In the genomic region with DNA sequence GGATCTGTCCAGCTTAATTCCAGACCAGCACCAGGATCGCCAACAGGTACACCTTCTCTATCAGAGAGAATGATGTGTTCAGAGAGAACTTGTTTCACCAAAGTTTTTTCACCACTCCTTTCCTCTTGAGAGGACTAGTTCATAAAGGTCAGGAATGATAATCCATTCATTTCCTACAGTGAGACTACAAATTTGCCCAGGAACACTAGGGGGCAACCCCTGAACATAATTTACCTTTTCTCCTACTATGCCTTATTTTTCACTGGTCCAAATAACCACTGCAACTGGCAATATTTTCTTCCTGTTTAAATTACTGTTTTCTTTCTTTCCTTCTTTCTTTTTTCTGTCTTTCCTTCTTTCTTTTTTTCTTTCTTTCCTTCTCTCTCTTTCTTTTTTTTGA, we compare ENCODE assay signal across 9 cellular contexts. TPM values are rescaled to one million over a fixed set of nuclear protein-coding genes. Genes with fewer than 3 reads are reported as not detected.
DNase-seq lines count a peak whose midpoint lies in the region; ATAC-seq and TF ChIP-seq lines count a peak whose summit lies in the region.
"Had no signal": no experiment of that assay in that cellular context is flagged by ENCODE, and none has a peak within 500 bp of the region (broad histone marks: within the 10 kb centered on the region; RNA-seq: fewer than 3 reads in every experiment).

No MANE protein-coding gene starts in this region.

- H3K27ac ChIP-seq in HCT116 (ENCODE audit: low read depth, low read length) (no peak overlapping the region), ascending aorta (no peak overlapping the region), right lobe of liver (no peak overlapping the region)

- DNase-seq in Caki2 (ENCODE audit: low read depth) (peak; percentile 23), HCT116 (ENCODE audit: low read depth, low spot score) (no peak), ascending aorta (ENCODE audit: low spot score in 2 of 2) (no peak), right lobe of liver (no peak), iPS-NIHi11 (ENCODE audit: low spot score) (no peak)
- DNase-seq in activated CD8-positive, alpha-beta memory T cell treated with anti-CD3 and anti-CD28 coated beads for 24 hours: no peak
- DNase-seq: NCI-H2029 had no signal

- no peak overlapping the region for H3K4me2 ChIP-seq in HCT116 (ENCODE audit: low read length)

- no peaks in the 10 kb centered on the region for H3K79me2 ChIP-seq in HCT116 (ENCODE audit: insufficient read depth, low read length)

- WGBS in right lobe of liver (ENCODE audit: insufficient coverage, low coverage, low lambda C conversion rate, missing lambda C conversion rate): 100% methylated on average over 1 of the region's 1 CpG

- BruUV-seq in HCT116 (replicated peaks; lab: Mats Ljungman, UMichigan): no TSS peak

- H3K36me3 ChIP-seq in HCT116 (ENCODE audit: control insufficient read depth in 1 of 2, insufficient read depth in 2 of 2, low read length in 2 of 2) (no peaks in the 10 kb centered on the region), ascending aorta (no peaks in the 10 kb centered on the region), right lobe of liver (no peaks in the 10 kb centered on the region)

- POLR2A ChIA-PET in HCT116 (lab: Charles Lee): no interaction called here

- CTCF ChIA-PET in HCT116 (lab: Charles Lee): interaction anchor here (1.2 to 2.1 kb wide), 9 partner anchors 8 to 65 kb away, joined by 4 to 27 read pairs (median 15); no protein-coding TSS in a partner anchor

- TF ChIP-seq CTCF in HCT116 (IDR thresholded peaks at IDR 0.05 in 2 of 3, conservative IDR thresholded peaks at IDR 0.05 in 1 of 3; ENCODE audit: borderline replicate concordance in 1 of 3, insufficient read depth in 1 of 3, low read depth in 2 of 3, low read length in 2 of 3): peak; percentile 50 to 60 (median 57); a peak in 5 of 6 replicates
- peak; percentile 33 to 51 (median 46) for TF ChIP-seq CTCF in ascending aorta (IDR thresholded peaks at IDR 0.05)
- TF ChIP-seq CTCF in right lobe of liver (IDR thresholded peaks at IDR 0.05): peak; percentile 17 to 40 (median 36)

- ATAC-seq in HCT116 (peak; percentile 63), right lobe of liver (peak; percentile 46 to 84 (median 49)), HG02938 (IDR thresholded peaks at IDR 0.05; ENCODE audit: unreplicated experiment) (no peak), GM18870 (IDR thresholded peaks at IDR 0.05; ENCODE audit: unreplicated experiment) (no peak)

- H4K20me1 ChIP-seq in HCT116 (ENCODE audit: insufficient read depth): no peaks in the 10 kb centered on the region

- H3K4me3 ChIP-seq in HCT116 (replicated peaks in 1 of 2; ENCODE audit: low read depth in 1 of 2, low read length in 2 of 2) (no peak overlapping the region), ascending aorta (no peak overlapping the region), right lobe of liver (no peak overlapping the region)

- RAD21 ChIA-PET in HCT116 (lab: Charles Lee; ENCODE audit: low non-redundant PET in 1 of 2, low total read pairs in 2 of 2, uncharacterized antibody in 2 of 2, unreplicated experiment in 2 of 2): no interaction called here

- TF ChIP-seq POLR2A in HCT116 (IDR thresholded peaks at IDR 0.05; ENCODE audit: borderline replicate concordance, extremely low read depth, insufficient read depth, insufficient read length) (no peak), right lobe of liver (IDR thresholded peaks at IDR 0.05) (no peak)

- H3K9me2 ChIP-seq in HCT116 (ENCODE audit: insufficient read depth): no peaks in the 10 kb centered on the region

- intact Hi-C loops in HCT116 (cut with micrococcal nuclease): loop anchor here (1.0 to 2.0 kb wide), 2 partner anchors 55 to 275 kb away; no protein-coding TSS in a partner anchor
- intact Hi-C loops in ascending aorta (cut with DNase I): loop anchor here (1.0 to 2.0 kb wide), 3 partner anchors 17 to 65 kb away; no protein-coding TSS in a partner anchor
- intact Hi-C loops in right lobe of liver (cut with DNase I): no loop called here

- no peaks in the 10 kb centered on the region for H3K4me1 ChIP-seq in HCT116 (ENCODE audit: control insufficient read depth in 1 of 2, insufficient read depth in 2 of 2, low read length in 2 of 2)
- no peaks in the 10 kb centered on the region for H3K4me1 ChIP-seq in ascending aorta
- no peaks in the 10 kb centered on the region for H3K4me1 ChIP-seq in right lobe of liver

- H3K9ac ChIP-seq in HCT116 (ENCODE audit: low read length): no peak overlapping the region

- in situ Hi-C loops in Caki2 (cut with HindIII; ENCODE audit: low pct_unique_long_range_greater_than_20kb, low sequenced_read_pairs): no loop called here

- TF ChIP-seq RAD21 in HCT116 (IDR thresholded peaks at IDR 0.05; ENCODE audit: low read depth): peak; percentile 64

- peak overlapping the region; percentile 74 for H2AFZ ChIP-seq in HCT116 (ENCODE audit: low read depth, low read length, poor library complexity, severe bottlenecking)

- no peaks in the 10 kb centered on the region for H3K9me3 ChIP-seq in HCT116 (ENCODE audit: control insufficient read depth in 1 of 2, insufficient read depth in 1 of 2, low read depth in 1 of 2, low read length in 2 of 2)
- no peaks in the 10 kb centered on the region for H3K9me3 ChIP-seq in ascending aorta
- no peaks in the 10 kb centered on the region for H3K9me3 ChIP-seq in right lobe of liver

- H3K27me3 ChIP-seq in HCT116 (ENCODE audit: insufficient read depth, low read length) (no peaks in the 10 kb centered on the region), ascending aorta (no peaks in the 10 kb centered on the region), right lobe of liver (no peaks in the 10 kb centered on the region)

TF ChIP-seq in HCT116, 20 proteins besides CTCF, POLR2A, EP300 and RAD21:
- TF ChIP-seq EZH2 (IDR thresholded peaks at IDR 0.05): no peak
TF ChIP-seq in HCT116: peak in this region for 0.

RNA-seq across cellular contexts. Expression of a gene that starts 22.5 kb away (rescaled TPM):
- total RNA-seq in Caki2 (2014; rRNA removed; shearing (Covaris generic); ENCODE audit: low replicate concordance): 278 and 342 TPM in 2 replicates
- total RNA-seq in HCT116 (2021; ENCODE audit: unreplicated experiment) (18.6 TPM), ascending aorta (596 TPM), right lobe of liver (10 to 100 TPM in 1 of 6 experiments, 1 to 10 TPM in 5; 2.6 to 11.2 (median 4.1) TPM)
- 22.0 and 24.2 TPM in 2 replicates for polyA plus RNA-seq in HCT116 (2012)

RNA-seq across cellular contexts. Expression of a gene that starts 38.2 kb away (rescaled TPM):
- total RNA-seq in Caki2 (2014; rRNA removed; shearing (Covaris generic); ENCODE audit: low replicate concordance): not detected in 2 replicates
- total RNA-seq in HCT116 (2021; ENCODE audit: unreplicated experiment) (not detected), ascending aorta (not detected), right lobe of liver (not detected)
- polyA plus RNA-seq in HCT116 (2012): 0.03 TPM in 1 of 2 replicates, not detected in the other

RNA-seq across cellular contexts. Expression of a gene that starts 58.9 kb away (rescaled TPM):
- not detected in 2 replicates for total RNA-seq in Caki2 (2014; rRNA removed; shearing (Covaris generic); ENCODE audit: low replicate concordance)
- 0.27 TPM for total RNA-seq in HCT116 (2021; ENCODE audit: unreplicated experiment)
- polyA plus RNA-seq in HCT116 (2012): 0.15 and 0.31 TPM in 2 replicates
- not detected for total RNA-seq in ascending aorta
- total RNA-seq in right lobe of liver: under 1 TPM in 1 of 6 experiments, not detected in 5; 0.25 TPM

Comparison
In these comparisons a context has a peak if more than half of its experiments do, and no peak if none do; other contexts are left out.
1. ATAC-seq: peak in HCT116 (single experiment) and right lobe of liver (4 of 4); none in HG02938 (single experiment) and GM18870 (single experiment).
2. RNA of a gene that starts 22.5 kb away (total RNA-seq): 596 TPM in ascending aorta (single experiment) and 278 to 342 TPM in Caki2; 18.6 TPM in HCT116 (single experiment) and 2.6 to 11.2 TPM in right lobe of liver; every median in the first group is over 10 times any median in the second.
3. intact Hi-C loops: an anchor here in HCT116 (1.0 to 2.0 kb wide) and ascending aorta (1.0 to 2.0 kb wide); none called in right lobe of liver.
4. Peak in every context shown above with its lines, with median percentiles within 50 percentile points of each other: CTCF ChIP-seq.